ENCODE assay signal across 20 cellular contexts in the genomic region with DNA sequence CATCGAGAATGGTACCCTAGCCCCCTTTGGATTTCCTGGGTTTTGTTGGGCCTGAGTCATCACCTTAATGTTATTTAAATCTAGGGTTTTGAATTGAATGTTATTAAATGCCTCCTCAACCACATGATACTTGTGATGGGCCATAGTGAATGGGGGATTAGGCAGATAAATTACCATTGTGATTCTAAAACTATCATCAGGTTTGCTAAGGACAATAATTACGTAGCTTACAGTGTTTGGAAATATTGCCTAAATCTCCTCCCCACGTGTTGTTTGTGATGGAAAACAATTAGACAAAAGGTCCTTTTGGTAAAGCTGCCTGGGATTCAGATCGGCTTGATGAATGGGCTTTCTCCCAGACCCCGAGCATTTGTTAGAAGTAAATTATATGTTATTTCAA.
"Had no signal": no experiment of that assay in that cellular context is flagged by ENCODE, and none has a peak within 500 bp of the region (broad histone marks: within the 10 kb centered on the region; RNA-seq: fewer than 3 reads in every experiment).

No MANE protein-coding gene starts in this region.

- H3K27me3 ChIP-seq: brain microvascular endothelial cell, colonic mucosa had no signal

- H3K9me3 ChIP-seq: colonic mucosa, tibial artery had no signal

- FAIRE-seq: keratinocyte, urothelium cell line had no signal

- H3K4me3 ChIP-seq: colonic mucosa, tibial artery had no signal

- H3K36me3 ChIP-seq: brain microvascular endothelial cell, colonic mucosa, tibial artery had no signal

- DNase-seq: activated CD4-positive, alpha-beta T cell treated with anti-CD3 and anti-CD28 coated beads, Interleukin-2, amount 50 U/mL, for 1 hour; activated CD4-positive, CD25-positive, alpha-beta regulatory T cell treated with anti-CD3 and anti-CD28 coated beads, Interleukin-2, amount 50 U/mL, for 72 hours; activated CD8-positive, alpha-beta memory T cell treated with anti-CD3 and anti-CD28 coated beads, Interleukin-2, amount 50 U/mL, for 4 hours; activated effector memory CD4-positive, alpha-beta T cell treated with Interleukin-2 at 50 U/mL for 16 hours; activated naive CD4-positive, alpha-beta T cell treated with anti-CD3 and anti-CD28 coated beads, Interleukin-2, amount 10 ng/mL, durations not matched to agents 7 days and 5 days; activated naive CD8-positive, alpha-beta T cell treated with anti-CD3 and anti-CD28 coated beads, Interleukin-2, amount 50 U/mL, for 24 hours; activated T-cell treated with anti-CD3 and anti-CD28 coated beads, Interleukin-2, amount 50 U/mL, for 48 hours; aorta; brain microvascular endothelial cell; colonic mucosa; foreskin melanocyte; stimulated activated CD8-positive, alpha-beta memory T cell treated with anti-CD3 and anti-CD28 coated beads, Interleukin-4, amount 100 ng/mL, for 48 hours; stimulated activated naive CD4-positive, alpha-beta T cell treated with Interleukin-2 at 50 U/mL for 16 hours; substantia nigra; tibial artery had no signal

- H3K79me2 ChIP-seq: parathyroid adenoma had no signal

- H3K4me1 ChIP-seq: colonic mucosa, parathyroid adenoma, tibial artery had no signal

- ATAC-seq: activated naive CD8-positive, alpha-beta T cell treated with anti-CD3 and anti-CD28 coated beads, Interleukin-2, amount 50 U/mL, for 24 hours; natural killer cell treated with Interleukin-12 subunit alpha and Interleukin-12 subunit beta and Interleukin-15 and Interleukin-18, amount 100 ng/mL, for 72 hours had no signal

- H3K27ac ChIP-seq: brain microvascular endothelial cell, colonic mucosa, parathyroid adenoma, tibial artery, VCaP had no signal

- H2AFZ ChIP-seq: parathyroid adenoma had no signal

- H3K9ac ChIP-seq: parathyroid adenoma had no signal
